ENCODE assay signal across 13 cellular contexts in the genomic region with DNA sequence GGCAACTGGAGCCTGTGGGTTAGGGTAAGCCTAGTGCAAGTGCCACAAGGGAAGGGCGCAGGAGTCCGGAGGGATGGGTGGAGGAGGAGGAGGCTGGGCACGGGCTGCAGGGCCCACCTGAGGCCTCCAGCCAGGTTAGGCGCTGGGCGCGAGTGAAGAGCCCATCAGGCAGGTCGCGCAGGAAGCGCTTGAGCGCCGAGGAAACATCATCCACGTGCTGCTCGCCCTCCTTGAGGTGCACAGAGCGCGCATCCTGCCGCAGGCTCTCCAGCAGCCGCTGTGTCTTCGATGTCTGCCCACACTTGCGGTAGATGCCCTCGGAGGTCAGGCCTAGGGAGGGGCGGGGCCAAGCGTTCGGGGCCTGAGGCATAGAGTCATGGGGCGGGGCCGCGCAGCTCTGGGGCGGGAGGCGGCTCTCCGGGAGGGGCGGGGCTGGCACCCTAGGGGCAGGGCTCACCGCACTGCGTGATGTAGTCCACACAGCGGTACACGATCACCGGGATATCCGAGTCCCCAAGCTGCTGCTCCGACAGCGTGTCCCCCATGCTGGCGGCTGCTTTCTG. TPM values are rescaled to one million over a fixed set of nuclear protein-coding genes. Genes with fewer than 3 reads are reported as not detected.
DNase-seq lines count a peak whose midpoint lies in the region; ATAC-seq and TF ChIP-seq lines count a peak whose summit lies in the region.
"Had no signal": no experiment of that assay in that cellular context is flagged by ENCODE, and none has a peak within 500 bp of the region (broad histone marks: within the 10 kb centered on the region; RNA-seq: fewer than 3 reads in every experiment).

No MANE protein-coding gene starts in this region.

- POLR2A ChIA-PET in activated CD4-positive, alpha-beta memory T cell treated with anti-CD3 and anti-CD28 coated beads, Interleukin-2, amount 10 ng/mL, durations not matched to agents 7 days and 5 days (lab: Charles Lee), result no interaction called here

- H3K27ac ChIP-seq in mammary epithelial cell (ENCODE audit: insufficient read depth, low read depth, low read length), result no peak overlapping the region

- H3K36me3 ChIP-seq in mammary epithelial cell (ENCODE audit: insufficient read depth, low read length), result peaks cover 10% of the 10 kb centered on the region

- H3K9me3 Mint-ChIP-seq in activated CD4-positive, alpha-beta memory T cell treated with anti-CD3 and anti-CD28 coated beads, Interleukin-2, amount 10 ng/mL, durations not matched to agents 7 days and 5 days, result no peaks in the 10 kb centered on the region
- H3K9me3 Mint-ChIP-seq: activated CD4-positive, alpha-beta T cell treated with anti-CD3 and anti-CD28 coated beads, Interleukin-2, amount 10 ng/mL, durations not matched to agents 24 days and 14 days; naive thymus-derived CD8-positive, alpha-beta T cell had no signal

- intact Hi-C loops in mammary epithelial cell (cut with micrococcal nuclease), result no loop called here
- intact Hi-C loops in sciatic nerve (cut with DNase I), result no loop called here

- H3K4me2 ChIP-seq in mammary epithelial cell (ENCODE audit: insufficient read depth, low read depth, low read length), result no peak overlapping the region

- H2AFZ ChIP-seq in mammary epithelial cell (ENCODE audit: low read depth, low read length), result no peak overlapping the region

- ATAC-seq in sciatic nerve (peak; percentile 92), HG03025 (IDR thresholded peaks at IDR 0.05; ENCODE audit: low FRiP score, unreplicated experiment) (no peak)
- ATAC-seq: naive thymus-derived CD8-positive, alpha-beta T cell had no signal

- no peaks in the 10 kb centered on the region for H4K20me1 ChIP-seq in mammary epithelial cell (ENCODE audit: insufficient read depth, low read length)

- dilution Hi-C loops in mammary epithelial cell (cut with HindIII; ENCODE audit: low sequenced_read_pairs), result no loop called here

- in situ Hi-C loops in mammary epithelial cell (cut with MboI; ENCODE audit: low sequenced_read_pairs in 2 of 2), result no loop called here

- no peaks in the 10 kb centered on the region for H3K27me3 ChIP-seq in mammary epithelial cell (ENCODE audit: insufficient read depth, low read length)

- H3K4me3 ChIP-seq in mammary epithelial cell (replicated peaks in 1 of 3; ENCODE audit: insufficient read depth in 1 of 3, low read depth in 2 of 3, low read length in 3 of 3), result no peak overlapping the region
- H3K4me3 ChIP-seq: coronary artery had no signal

- H3K27me3 Mint-ChIP-seq in activated CD4-positive, alpha-beta memory T cell treated with anti-CD3 and anti-CD28 coated beads, Interleukin-2, amount 10 ng/mL, durations not matched to agents 7 days and 5 days, result no peaks in the 10 kb centered on the region
- H3K27me3 Mint-ChIP-seq: activated CD4-positive, alpha-beta T cell treated with anti-CD3 and anti-CD28 coated beads, Interleukin-2, amount 10 ng/mL, durations not matched to agents 24 days and 14 days; naive thymus-derived CD8-positive, alpha-beta T cell had no signal

- H3K4me1 ChIP-seq in mammary epithelial cell (ENCODE audit: insufficient read depth, low read length), result peaks cover 8% of the 10 kb centered on the region

- H3K36me3 Mint-ChIP-seq in activated CD4-positive, alpha-beta memory T cell treated with anti-CD3 and anti-CD28 coated beads, Interleukin-2, amount 10 ng/mL, durations not matched to agents 7 days and 5 days (ENCODE audit: low read depth), result peaks cover 70% of the 10 kb centered on the region

- H3K4me1 Mint-ChIP-seq in activated CD4-positive, alpha-beta memory T cell treated with anti-CD3 and anti-CD28 coated beads, Interleukin-2, amount 10 ng/mL, durations not matched to agents 7 days and 5 days, result peaks cover 2% of the 10 kb centered on the region
- H3K4me1 Mint-ChIP-seq: activated CD4-positive, alpha-beta T cell treated with anti-CD3 and anti-CD28 coated beads, Interleukin-2, amount 10 ng/mL, durations not matched to agents 24 days and 14 days had no signal

- CTCF ChIA-PET in mammary epithelial cell (lab: Charles Lee; ENCODE audit: low non-redundant PET), result no interaction called here
- CTCF ChIA-PET in activated CD4-positive, alpha-beta memory T cell treated with anti-CD3 and anti-CD28 coated beads, Interleukin-2, amount 10 ng/mL, durations not matched to agents 7 days and 5 days (lab: Charles Lee), result no interaction called here

- no peaks in the 10 kb centered on the region for H3K9me3 ChIP-seq in mammary epithelial cell (replicated peaks; ENCODE audit: insufficient read depth, low read length)

- no peak for TF ChIP-seq CTCF in mammary epithelial cell (conservative IDR thresholded peaks at IDR 0.05 in 1 of 2, IDR thresholded peaks at IDR 0.05 in 1 of 2; ENCODE audit: extremely low read depth in 1 of 2, insufficient read depth in 1 of 2, low read depth in 1 of 2, low read length in 2 of 2)

- 92% methylated on average over 18 of the region's 39 CpGs for WGBS in mammary epithelial cell (ENCODE audit: low coverage, missing lambda C conversion rate)

- H3K4me3 Mint-ChIP-seq in activated CD4-positive, alpha-beta memory T cell treated with anti-CD3 and anti-CD28 coated beads, Interleukin-2, amount 10 ng/mL, durations not matched to agents 7 days and 5 days, result no peak overlapping the region
- H3K4me3 Mint-ChIP-seq: activated CD4-positive, alpha-beta T cell treated with anti-CD3 and anti-CD28 coated beads, Interleukin-2, amount 10 ng/mL, durations not matched to agents 24 days and 14 days; naive thymus-derived CD8-positive, alpha-beta T cell had no signal

- peaks cover 3% of the 10 kb centered on the region for H3K79me2 ChIP-seq in mammary epithelial cell (ENCODE audit: insufficient read depth, low read length)

- no peak overlapping the region for H3K9ac ChIP-seq in mammary epithelial cell (ENCODE audit: insufficient read depth, low read length)

- peak; percentile 24 for DNase-seq in EL
- DNase-seq in mammary epithelial cell, result no peak
- DNase-seq in iPS-NIHi11 (ENCODE audit: low spot score), result peak; percentile 78
- DNase-seq in sciatic nerve (ENCODE audit: low spot score), result peak; percentile 91
- no peak for DNase-seq in activated CD4-positive, alpha-beta memory T cell treated with anti-CD3 and anti-CD28 coated beads, Interleukin-2, amount 10 ng/mL, durations not matched to agents 7 days and 5 days
- no peak for DNase-seq in stimulated activated naive CD4-positive, alpha-beta T cell treated with Interleukin-2 at 50 U/mL for 16 hours (lab: John Stamatoyannopoulos, UW)
- no peak for DNase-seq in SKM-1 (lab: John Stamatoyannopoulos, UW; ENCODE audit: unreplicated experiment)
- DNase-seq: activated CD4-positive, alpha-beta T cell treated with anti-CD3 and anti-CD28 coated beads, Interleukin-2, amount 10 ng/mL, durations not matched to agents 24 days and 14 days; anterior cingulate cortex; naive thymus-derived CD8-positive, alpha-beta T cell; NCI-H1930 had no signal

- TSS peak; percentile 40 for BruUV-seq in mammary epithelial cell (replicated peaks; lab: Mats Ljungman, UMichigan)

- H3K27ac Mint-ChIP-seq in activated CD4-positive, alpha-beta memory T cell treated with anti-CD3 and anti-CD28 coated beads, Interleukin-2, amount 10 ng/mL, durations not matched to agents 7 days and 5 days, result no peak overlapping the region
- H3K27ac Mint-ChIP-seq: activated CD4-positive, alpha-beta T cell treated with anti-CD3 and anti-CD28 coated beads, Interleukin-2, amount 10 ng/mL, durations not matched to agents 24 days and 14 days; naive thymus-derived CD8-positive, alpha-beta T cell had no signal

RNA-seq across cellular contexts. Expression of gene PDE2A, which starts 22.7 kb away (rescaled TPM):
- total RNA-seq in mammary epithelial cell (1 to 10 TPM in 1 of 2 donors, under 1 TPM in 1; 0.31 to 1.0 TPM), sciatic nerve (74.4 TPM)
- 0.76 TPM for polyA plus RNA-seq in mammary epithelial cell
- polyA minus RNA-seq in mammary epithelial cell, result 0.88 TPM
- total RNA-seq in activated CD4-positive, alpha-beta memory T cell treated with anti-CD3 and anti-CD28 coated beads, Interleukin-2, amount 10 ng/mL, durations not matched to agents 7 days and 5 days, result 1 to 10 TPM in 1 of 2 experiments, under 1 TPM in 1; 0.93 to 1.8 TPM

RNA-seq across cellular contexts. Expression of gene ARAP1, which starts 55.3 kb away (rescaled TPM):
- 10 to 100 TPM; 56.8 to 78.3 TPM for total RNA-seq in mammary epithelial cell
- 51.9 TPM for polyA plus RNA-seq in mammary epithelial cell
- polyA minus RNA-seq in mammary epithelial cell, result 274 TPM
- 129 TPM for total RNA-seq in sciatic nerve
- total RNA-seq in activated CD4-positive, alpha-beta memory T cell treated with anti-CD3 and anti-CD28 coated beads, Interleukin-2, amount 10 ng/mL, durations not matched to agents 7 days and 5 days, result 100 to 1,000 TPM; 108 to 109 TPM

Comparison
In these comparisons a context has a peak if more than half of its experiments do, and no peak if none do; other contexts are left out.
1. DNase-seq: peak in EL (single experiment), iPS-NIHi11 (single experiment) and sciatic nerve (single experiment); none in mammary epithelial cell (single experiment), activated CD4-positive, alpha-beta memory T cell treated with anti-CD3 and anti-CD28 coated beads, Interleukin-2, amount 10 ng/mL, durations not matched to agents 7 days and 5 days (single experiment), stimulated activated naive CD4-positive, alpha-beta T cell treated with Interleukin-2 at 50 U/mL for 16 hours (single experiment) and SKM-1 (single experiment).
2. RNA of gene PDE2A, which starts 22.7 kb away (total RNA-seq): 74.4 TPM in sciatic nerve (single experiment); 0.93 to 1.8 TPM in activated CD4-positive, alpha-beta memory T cell treated with anti-CD3 and anti-CD28 coated beads, Interleukin-2, amount 10 ng/mL, durations not matched to agents 7 days and 5 days and 0.31 to 1.0 TPM in mammary epithelial cell; every median in the first group is over 10 times any median in the second.